ENCODE assay signal across 26 cellular contexts in the genomic region with DNA sequence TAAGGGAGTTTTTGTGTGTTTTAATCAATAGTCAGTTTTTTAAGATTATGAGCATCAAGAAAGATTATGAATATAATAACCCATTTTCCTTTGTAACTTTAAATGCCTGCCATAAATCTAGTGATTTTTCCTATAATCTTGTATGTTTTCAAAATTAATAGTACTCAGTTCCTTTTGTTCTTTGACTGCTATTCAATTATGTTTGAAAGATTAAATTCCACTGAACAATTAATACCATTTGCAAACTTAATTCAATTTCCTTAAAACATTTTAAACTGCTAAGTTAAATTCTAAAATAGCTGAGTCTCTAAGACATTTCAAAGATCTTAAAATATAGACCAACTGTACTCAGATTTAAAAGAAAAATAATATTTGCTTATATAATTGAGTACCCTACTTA.
A peak's percentile ranks its signal among the peaks of the same experiment; 100 is the strongest.
DNase-seq lines count a peak whose midpoint lies in the region; ATAC-seq, FAIRE-seq and TF ChIP-seq lines count a peak whose summit lies in the region.
"Had no signal": no experiment of that assay in that cellular context is flagged by ENCODE, and none has a peak within 500 bp of the region (broad histone marks: within the 10 kb centered on the region; RNA-seq: fewer than 3 reads in every experiment).

No MANE protein-coding gene starts in this region.

- H3K9ac ChIP-seq in HepG2 (ENCODE audit: insufficient read depth, low read depth, low read length) = no peak overlapping the region
- H3K9ac ChIP-seq in kidney (ENCODE audit: low read length in 2 of 2) = no peak overlapping the region
- H3K9ac ChIP-seq: BLaER1 treated with 17β-estradiol and CSF1 and Interleukin-3, amounts not matched to agents 10 nM and 100 nM had no signal

- TF ChIP-seq RAD21 in HepG2 (CRISPR knock-in tag; IDR thresholded peaks at IDR 0.05) = no peak

- TF ChIP-seq POLR2A in HepG2 (IDR thresholded peaks at IDR 0.05; ENCODE audit: insufficient read depth in 1 of 2, low read depth in 2 of 2, low read length in 2 of 2) = no peak
- no peak for TF ChIP-seq POLR2A in right lobe of liver (IDR thresholded peaks at IDR 0.05)

- TF ChIP-seq EP300 in HepG2 (IDR thresholded peaks at IDR 0.05; ENCODE audit: low read depth in 2 of 2, low read length in 2 of 2) (no peak), HepG2 (CRISPR knock-in tag; IDR thresholded peaks at IDR 0.05; ENCODE audit: borderline replicate concordance) (no peak)

- H3K4me3 Mint-ChIP-seq in activated T-cell treated with anti-CD3 and anti-CD28 coated beads, Interleukin-2, amount 50 U/mL, for 24 hours = no peak overlapping the region
- H3K4me3 Mint-ChIP-seq: B cell; CD4-positive, alpha-beta memory T cell; CD4-positive, CD25-positive, alpha-beta regulatory T cell; CD8-positive, alpha-beta memory T cell had no signal

- CTCF ChIA-PET in HepG2 (lab: Yijun Ruan, JAX; ENCODE audit: low intra/inter-chr PET ratio, low total read pairs) = no interaction called here

- H3K27ac ChIP-seq in HepG2 (ENCODE audit: extremely low read length, insufficient read depth, low read length) (no peak overlapping the region), right lobe of liver (no peak overlapping the region), kidney (ENCODE audit: low read depth in 2 of 2, low read length in 2 of 2) (no peak overlapping the region)
- H3K27ac ChIP-seq: A549; BLaER1 treated with 17β-estradiol and CSF1 and Interleukin-3, amounts not matched to agents 10 nM and 100 nM; C4-2B had no signal

- H3K4me3 ChIP-seq in HepG2 (replicated peaks in 1 of 3; ENCODE audit: insufficient read depth in 1 of 3, low read depth in 2 of 3, low read length in 3 of 3) (no peak overlapping the region), right lobe of liver (no peak overlapping the region), kidney (ENCODE audit: low read length in 2 of 2) (no peak overlapping the region)
- H3K4me3 ChIP-seq: A549; BLaER1 treated with 17β-estradiol and CSF1 and Interleukin-3, amounts not matched to agents 10 nM and 100 nM; GM12878 had no signal

- H4K20me1 ChIP-seq in HepG2 (ENCODE audit: insufficient read depth, low read length) = no peaks in the 10 kb centered on the region
- H4K20me1 ChIP-seq: BLaER1 treated with 17β-estradiol and CSF1 and Interleukin-3, amounts not matched to agents 10 nM and 100 nM had no signal

- H3K9me3 ChIP-seq in HepG2 (ENCODE audit: low read length) (no peaks in the 10 kb centered on the region), right lobe of liver (no peaks in the 10 kb centered on the region), kidney (ENCODE audit: control insufficient read depth in 1 of 2, low read length in 2 of 2) (no peaks in the 10 kb centered on the region)
- H3K9me3 ChIP-seq: A549; BLaER1 treated with 17β-estradiol and CSF1 and Interleukin-3, amounts not matched to agents 10 nM and 100 nM had no signal

- no peaks in the 10 kb centered on the region for H3K9me3 Mint-ChIP-seq in activated T-cell treated with anti-CD3 and anti-CD28 coated beads, Interleukin-2, amount 50 U/mL, for 24 hours
- H3K9me3 Mint-ChIP-seq: CD8-positive, alpha-beta memory T cell had no signal

- BruUV-seq in HepG2 (replicated peaks; lab: Mats Ljungman, UMichigan) = no TSS peak

- no peak overlapping the region for H3K27ac Mint-ChIP-seq in activated T-cell treated with anti-CD3 and anti-CD28 coated beads, Interleukin-2, amount 50 U/mL, for 24 hours
- H3K27ac Mint-ChIP-seq: B cell; CD4-positive, alpha-beta memory T cell; CD4-positive, CD25-positive, alpha-beta regulatory T cell; CD8-positive, alpha-beta memory T cell had no signal

- intact Hi-C loops in HepG2 (cut with micrococcal nuclease; ENCODE audit: unreplicated experiment) (no loop called here), right lobe of liver (cut with DNase I) (no loop called here), kidney (cut with DNase I) (no loop called here)

- no peak overlapping the region for H3K4me2 ChIP-seq in HepG2 (ENCODE audit: low read depth, low read length)
- H3K4me2 ChIP-seq: A549; BLaER1 treated with 17β-estradiol and CSF1 and Interleukin-3, amounts not matched to agents 10 nM and 100 nM had no signal

- no peaks in the 10 kb centered on the region for H3K36me3 Mint-ChIP-seq in activated T-cell treated with anti-CD3 and anti-CD28 coated beads, Interleukin-2, amount 50 U/mL, for 24 hours (ENCODE audit: low read depth)
- H3K36me3 Mint-ChIP-seq: CD4-positive, alpha-beta memory T cell; CD4-positive, CD25-positive, alpha-beta regulatory T cell; CD8-positive, alpha-beta memory T cell had no signal

- H3K4me1 ChIP-seq in HepG2 (ENCODE audit: insufficient read depth, low read length) = no peaks in the 10 kb centered on the region
- H3K4me1 ChIP-seq in right lobe of liver = no peaks in the 10 kb centered on the region
- H3K4me1 ChIP-seq in kidney (ENCODE audit: control insufficient read depth in 1 of 2, insufficient read depth in 1 of 2, low read depth in 1 of 2, low read length in 2 of 2) = no peaks in the 10 kb centered on the region
- H3K4me1 ChIP-seq: A549; BLaER1 treated with 17β-estradiol and CSF1 and Interleukin-3, amounts not matched to agents 10 nM and 100 nM had no signal

- no peaks in the 10 kb centered on the region for H3K36me3 ChIP-seq in HepG2 (replicated peaks in 1 of 2; ENCODE audit: control insufficient read depth in 1 of 2, insufficient read depth in 2 of 2, low read length in 2 of 2)
- H3K36me3 ChIP-seq in right lobe of liver = no peaks in the 10 kb centered on the region
- no peaks in the 10 kb centered on the region for H3K36me3 ChIP-seq in kidney (ENCODE audit: control insufficient read depth in 1 of 2, insufficient read depth in 2 of 2, low read length in 2 of 2)
- H3K36me3 ChIP-seq: BLaER1 treated with 17β-estradiol and CSF1 and Interleukin-3, amounts not matched to agents 10 nM and 100 nM had no signal

- FAIRE-seq in HepG2 (lab: Jason Lieb, UNC) = peak; percentile 28
- peak; percentile 5 for FAIRE-seq in colon (lab: Jason Lieb, UNC)
- FAIRE-seq in kidney (lab: Jason Lieb, UNC) = peak; percentile 27
- FAIRE-seq: A549, GM12878, GM12892, GM18507 had no signal

- no peak for DNase-seq in HepG2 (ENCODE audit: low spot score)
- DNase-seq in right lobe of liver = no peak
- no peak for DNase-seq in kidney
- DNase-seq in CD1c-positive myeloid dendritic cell (ENCODE audit: extremely low spot score) = no peak
- no peak for DNase-seq in activated T-cell treated with anti-CD3 and anti-CD28 coated beads, Interleukin-2, amount 50 U/mL, for 24 hours
- DNase-seq: 8988T; AML-193; CD4-positive, alpha-beta memory T cell; CD4-positive, CD25-positive, alpha-beta regulatory T cell; CD8-positive, alpha-beta memory T cell; COR-L47; DMS 273 treated with DMSO at 0.1 percent for 48 hours; DMS153; DMS53; DMS79; DND-41; EL; GDM1 had no signal

- ATAC-seq in HepG2 (no peak), right lobe of liver (no peak)
- ATAC-seq: A549, GM12878 had no signal

- in situ Hi-C loops in HepG2 (cut with HindIII; ENCODE audit: extremely low pct_ligation_motif_present, low pct_unique_long_range_greater_than_20kb) = no loop called here

- no peaks in the 10 kb centered on the region for H3K4me1 Mint-ChIP-seq in activated T-cell treated with anti-CD3 and anti-CD28 coated beads, Interleukin-2, amount 50 U/mL, for 24 hours (ENCODE audit: low read depth)
- H3K4me1 Mint-ChIP-seq: B cell; CD4-positive, alpha-beta memory T cell; CD4-positive, CD25-positive, alpha-beta regulatory T cell; CD8-positive, alpha-beta memory T cell had no signal

- no peaks in the 10 kb centered on the region for H3K79me2 ChIP-seq in HepG2 (ENCODE audit: insufficient read depth, low read length)

- H3K27me3 ChIP-seq in HepG2 (ENCODE audit: control insufficient read depth in 1 of 2, insufficient read depth in 2 of 2, low read length in 2 of 2) (no peaks in the 10 kb centered on the region), right lobe of liver (no peaks in the 10 kb centered on the region)
- H3K27me3 ChIP-seq: BLaER1 treated with 17β-estradiol and CSF1 and Interleukin-3, amounts not matched to agents 10 nM and 100 nM had no signal

- TF ChIP-seq CTCF in HepG2 (CRISPR knock-in tag; IDR thresholded peaks at IDR 0.05) (no peak), right lobe of liver (IDR thresholded peaks at IDR 0.05) (no peak), kidney (IDR thresholded peaks at IDR 0.05; ENCODE audit: borderline replicate concordance, extremely low read depth, insufficient read depth) (no peak)

- no peak overlapping the region for H2AFZ ChIP-seq in HepG2 (ENCODE audit: low read length)

- H3K27me3 Mint-ChIP-seq in activated T-cell treated with anti-CD3 and anti-CD28 coated beads, Interleukin-2, amount 50 U/mL, for 24 hours = no peaks in the 10 kb centered on the region
- H3K27me3 Mint-ChIP-seq: B cell; CD4-positive, alpha-beta memory T cell; CD4-positive, CD25-positive, alpha-beta regulatory T cell; CD8-positive, alpha-beta memory T cell had no signal

- POLR2A ChIA-PET in HepG2 (lab: Yijun Ruan, JAX) = no interaction called here

TF ChIP-seq in HepG2, 621 proteins besides CTCF, POLR2A, EP300 and RAD21:
- TF ChIP-seq KLF16 (CRISPR knock-in tag; IDR thresholded peaks at IDR 0.05) = no peak
- no peak for TF ChIP-seq ZSCAN30 (CRISPR knock-in tag; IDR thresholded peaks at IDR 0.05)
- no peak for TF ChIP-seq NPAS2 (CRISPR knock-in tag; IDR thresholded peaks at IDR 0.05; ENCODE audit: borderline replicate concordance)
